ENCODE assay signal across 18 cellular contexts in the genomic region with DNA sequence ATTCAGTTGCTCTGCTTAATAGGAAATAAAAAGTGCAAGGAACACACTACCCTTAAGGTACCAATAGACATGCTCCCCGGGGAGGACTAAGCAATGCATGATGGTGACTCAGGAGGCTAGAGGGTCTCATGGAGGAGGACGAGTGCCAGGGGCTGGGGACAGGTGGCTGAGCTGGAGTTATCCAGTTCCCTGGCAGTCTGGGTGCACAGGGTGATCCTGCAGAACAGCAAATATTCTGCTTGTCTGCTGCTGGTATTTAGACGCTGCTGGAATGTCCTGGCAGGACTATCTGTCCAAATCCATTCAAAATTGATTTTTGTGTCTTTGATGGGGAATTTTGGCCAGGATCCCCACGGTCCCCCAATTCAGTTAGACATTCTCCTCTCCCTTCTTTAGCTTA.
DNase-seq lines count a peak whose midpoint lies in the region; ATAC-seq and TF ChIP-seq lines count a peak whose summit lies in the region.
"Had no signal": no experiment of that assay in that cellular context is flagged by ENCODE, and none has a peak within 500 bp of the region (broad histone marks: within the 10 kb centered on the region; RNA-seq: fewer than 3 reads in every experiment).

No MANE protein-coding gene starts in this region.

- peak overlapping the region; percentile 79; the same call in 1 of the 2 replicates for H2AFZ ChIP-seq in SK-N-SH (ENCODE audit: low read depth)

- H3K36me3 ChIP-seq in SK-N-SH (replicated peaks in 1 of 2; ENCODE audit: control insufficient read depth in 1 of 2, insufficient read depth in 2 of 2, low read length in 1 of 2) (no peaks in the 10 kb centered on the region), ascending aorta (no peaks in the 10 kb centered on the region)

- H3K9me3 Mint-ChIP-seq in stimulated activated effector memory CD8-positive, alpha-beta T cell treated with anti-CD3 and anti-CD28 coated beads, Interleukin-12 subunit alpha, Interleukin-12 subunit beta, amount 100 ng/mL, for 72 hours: no peaks in the 10 kb centered on the region
- no peaks in the 10 kb centered on the region for H3K9me3 Mint-ChIP-seq in mesothelial cell of epicardium

- WGBS in SK-N-SH (ENCODE audit: low lambda C conversion rate): 74% methylated on average over 4 of the region's 4 CpGs

- no peaks in the 10 kb centered on the region for H3K27me3 Mint-ChIP-seq in mesothelial cell of epicardium (ENCODE audit: low read depth)

- H3K27ac ChIP-seq in SK-N-SH (ENCODE audit: low read depth in 2 of 2, low read length in 1 of 2) (peak overlapping the region in 1 of 2 experiments; percentile 48; a peak in 2 of 4 replicates), ascending aorta (peak overlapping the region; percentile 72 to 73)
- H3K27ac ChIP-seq: C4-2B had no signal

- no peaks in the 10 kb centered on the region for H3K4me1 Mint-ChIP-seq in stimulated activated effector memory CD8-positive, alpha-beta T cell treated with anti-CD3 and anti-CD28 coated beads, Interleukin-12 subunit alpha, Interleukin-12 subunit beta, amount 100 ng/mL, for 72 hours
- peaks cover 29% of the 10 kb centered on the region for H3K4me1 Mint-ChIP-seq in mesothelial cell of epicardium

- H3K27me3 ChIP-seq in SK-N-SH (ENCODE audit: insufficient read depth): no peaks in the 10 kb centered on the region
- H3K27me3 ChIP-seq in ascending aorta: no peaks in the 10 kb centered on the region

- H3K4me1 ChIP-seq in SK-N-SH (ENCODE audit: control insufficient read depth in 1 of 2, insufficient read depth in 2 of 2, low read depth in 1 of 2, low read length in 1 of 2): peaks cover 2 to 4% of the 10 kb centered on the region in 2 experiments; a peak in 2 of 4 replicates
- peaks cover 0 to 15% of the 10 kb centered on the region in 2 donors for H3K4me1 ChIP-seq in ascending aorta

- H3K27ac Mint-ChIP-seq in stimulated activated effector memory CD8-positive, alpha-beta T cell treated with anti-CD3 and anti-CD28 coated beads, Interleukin-12 subunit alpha, Interleukin-12 subunit beta, amount 100 ng/mL, for 72 hours: no peak overlapping the region
- H3K27ac Mint-ChIP-seq in mesothelial cell of epicardium: no peak overlapping the region

- no peak overlapping the region for H3K4me3 ChIP-seq in SK-N-SH (ENCODE audit: low read depth in 2 of 2, low read length in 1 of 2)
- no peak overlapping the region for H3K4me3 ChIP-seq in ascending aorta

- TF ChIP-seq CTCF in SK-N-SH (IDR thresholded peaks at IDR 0.05) (no peak), ascending aorta (IDR thresholded peaks at IDR 0.05) (no peak), mesothelial cell of epicardium (IDR thresholded peaks at IDR 0.05; ENCODE audit: unreplicated experiment) (no peak)

- TF ChIP-seq RAD21 in SK-N-SH (IDR thresholded peaks at IDR 0.05; ENCODE audit: low read length): no peak

- H3K4me2 ChIP-seq in SK-N-SH: no peak overlapping the region

- ATAC-seq in stimulated activated effector memory CD8-positive, alpha-beta T cell treated with anti-CD3 and anti-CD28 coated beads, Interleukin-12 subunit alpha, Interleukin-12 subunit beta, amount 100 ng/mL, for 72 hours: peak; percentile 35

- H3F3A ChIP-seq in SK-N-SH (replicated peaks; ENCODE audit: insufficient read depth): peaks cover 22% of the 10 kb centered on the region

- H3K9me3 ChIP-seq in SK-N-SH (no peaks in the 10 kb centered on the region), ascending aorta (no peaks in the 10 kb centered on the region)

- TF ChIP-seq EP300 in SK-N-SH (IDR thresholded peaks at IDR 0.05; ENCODE audit: borderline replicate concordance in 1 of 2, low read depth in 1 of 2, low read length in 1 of 2): no peak

- CTCF ChIA-PET in SK-N-SH (lab: Yijun Ruan, JAX): no interaction called here

- H3K4me3 Mint-ChIP-seq in stimulated activated effector memory CD8-positive, alpha-beta T cell treated with anti-CD3 and anti-CD28 coated beads, Interleukin-12 subunit alpha, Interleukin-12 subunit beta, amount 100 ng/mL, for 72 hours: no peak overlapping the region
- no peak overlapping the region for H3K4me3 Mint-ChIP-seq in mesothelial cell of epicardium

- POLR2A ChIA-PET in SK-N-SH (lab: Yijun Ruan, JAX): no interaction called here

- no peaks in the 10 kb centered on the region for H4K20me1 ChIP-seq in SK-N-SH (ENCODE audit: insufficient read depth)

- H3K79me2 ChIP-seq in SK-N-SH (ENCODE audit: insufficient read depth): no peaks in the 10 kb centered on the region

- intact Hi-C loops in ascending aorta (cut with DNase I): no loop called here

- H3K36me3 Mint-ChIP-seq in stimulated activated effector memory CD8-positive, alpha-beta T cell treated with anti-CD3 and anti-CD28 coated beads, Interleukin-12 subunit alpha, Interleukin-12 subunit beta, amount 100 ng/mL, for 72 hours: no peaks in the 10 kb centered on the region
- H3K36me3 Mint-ChIP-seq in mesothelial cell of epicardium: no peaks in the 10 kb centered on the region

- DNase-seq in SK-N-SH (no peak), ascending aorta (ENCODE audit: low spot score in 2 of 2) (no peak), myocyte (ENCODE audit: low read depth) (peak; percentile 27), NCI-H446 treated with DMSO at 0.1 percent for 48 hours (lab: John Stamatoyannopoulos, UW) (no peak), mesothelial cell of epicardium (ENCODE audit: low spot score in 2 of 2, unreplicated experiment in 2 of 2) (no peak)
- DNase-seq in stimulated activated effector memory CD8-positive, alpha-beta T cell treated with anti-CD3 and anti-CD28 coated beads, Interleukin-12 subunit alpha, Interleukin-12 subunit beta, amount 100 ng/mL, for 72 hours (ENCODE audit: low spot score in 2 of 2): no peak
- DNase-seq in stimulated activated CD4-positive, alpha-beta T cell treated with anti-CD3 and anti-CD28 coated beads, Interleukin-4, amount 100 ng/mL, for 4 hours: no peak
- DNase-seq: ACHN, GOT3, MM.1S, NCI-H1092, NCI-H1436 treated with DMSO at 0.1 percent for 48 hours, NCI-H2029 treated with DMSO at 0.1 percent for 48 hours, NCI-H2171 treated with DMSO at 0.1 percent for 48 hours, NCI-H446, OCI-M1, SHP77 had no signal

- no peak overlapping the region for H3K9ac ChIP-seq in SK-N-SH

- no peaks in the 10 kb centered on the region for H3K9me2 ChIP-seq in SK-N-SH

TF ChIP-seq in SK-N-SH, 30 proteins besides CTCF, POLR2A, EP300 and RAD21 (continues in another document):
- no peak for TF ChIP-seq SMC3 (IDR thresholded peaks at IDR 0.05; ENCODE audit: low read depth, low read length)
- TF ChIP-seq GABPA (IDR thresholded peaks at IDR 0.05; ENCODE audit: low read depth): no peak
- TF ChIP-seq CHD2 (IDR thresholded peaks at IDR 0.05; ENCODE audit: low read length, partially characterized antibody): no peak
- TF ChIP-seq, protein P1, sequence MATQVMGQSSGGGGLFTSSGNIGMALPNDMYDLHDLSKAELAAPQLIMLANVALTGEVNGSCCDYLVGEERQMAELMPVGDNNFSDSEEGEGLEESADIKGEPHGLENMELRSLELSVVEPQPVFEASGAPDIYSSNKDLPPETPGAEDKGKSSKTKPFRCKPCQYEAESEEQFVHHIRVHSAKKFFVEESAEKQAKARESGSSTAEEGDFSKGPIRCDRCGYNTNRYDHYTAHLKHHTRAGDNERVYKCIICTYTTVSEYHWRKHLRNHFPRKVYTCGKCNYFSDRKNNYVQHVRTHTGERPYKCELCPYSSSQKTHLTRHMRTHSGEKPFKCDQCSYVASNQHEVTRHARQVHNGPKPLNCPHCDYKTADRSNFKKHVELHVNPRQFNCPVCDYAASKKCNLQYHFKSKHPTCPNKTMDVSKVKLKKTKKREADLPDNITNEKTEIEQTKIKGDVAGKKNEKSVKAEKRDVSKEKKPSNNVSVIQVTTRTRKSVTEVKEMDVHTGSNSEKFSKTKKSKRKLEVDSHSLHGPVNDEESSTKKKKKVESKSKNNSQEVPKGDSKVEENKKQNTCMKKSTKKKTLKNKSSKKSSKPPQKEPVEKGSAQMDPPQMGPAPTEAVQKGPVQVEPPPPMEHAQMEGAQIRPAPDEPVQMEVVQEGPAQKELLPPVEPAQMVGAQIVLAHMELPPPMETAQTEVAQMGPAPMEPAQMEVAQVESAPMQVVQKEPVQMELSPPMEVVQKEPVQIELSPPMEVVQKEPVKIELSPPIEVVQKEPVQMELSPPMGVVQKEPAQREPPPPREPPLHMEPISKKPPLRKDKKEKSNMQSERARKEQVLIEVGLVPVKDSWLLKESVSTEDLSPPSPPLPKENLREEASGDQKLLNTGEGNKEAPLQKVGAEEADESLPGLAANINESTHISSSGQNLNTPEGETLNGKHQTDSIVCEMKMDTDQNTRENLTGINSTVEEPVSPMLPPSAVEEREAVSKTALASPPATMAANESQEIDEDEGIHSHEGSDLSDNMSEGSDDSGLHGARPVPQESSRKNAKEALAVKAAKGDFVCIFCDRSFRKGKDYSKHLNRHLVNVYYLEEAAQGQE (IDR thresholded peaks at IDR 0.05; ENCODE audit: low read depth, low read length): no peak
- no peak for TF ChIP-seq RFX5 (IDR thresholded peaks at IDR 0.05; ENCODE audit: low read length)
- TF ChIP-seq MXI1 (IDR thresholded peaks at IDR 0.05; ENCODE audit: low read depth, low read length): no peak
- no peak for TF ChIP-seq FOXJ3 (CRISPR knock-in tag; IDR thresholded peaks at IDR 0.05)
- TF ChIP-seq, protein P2, sequence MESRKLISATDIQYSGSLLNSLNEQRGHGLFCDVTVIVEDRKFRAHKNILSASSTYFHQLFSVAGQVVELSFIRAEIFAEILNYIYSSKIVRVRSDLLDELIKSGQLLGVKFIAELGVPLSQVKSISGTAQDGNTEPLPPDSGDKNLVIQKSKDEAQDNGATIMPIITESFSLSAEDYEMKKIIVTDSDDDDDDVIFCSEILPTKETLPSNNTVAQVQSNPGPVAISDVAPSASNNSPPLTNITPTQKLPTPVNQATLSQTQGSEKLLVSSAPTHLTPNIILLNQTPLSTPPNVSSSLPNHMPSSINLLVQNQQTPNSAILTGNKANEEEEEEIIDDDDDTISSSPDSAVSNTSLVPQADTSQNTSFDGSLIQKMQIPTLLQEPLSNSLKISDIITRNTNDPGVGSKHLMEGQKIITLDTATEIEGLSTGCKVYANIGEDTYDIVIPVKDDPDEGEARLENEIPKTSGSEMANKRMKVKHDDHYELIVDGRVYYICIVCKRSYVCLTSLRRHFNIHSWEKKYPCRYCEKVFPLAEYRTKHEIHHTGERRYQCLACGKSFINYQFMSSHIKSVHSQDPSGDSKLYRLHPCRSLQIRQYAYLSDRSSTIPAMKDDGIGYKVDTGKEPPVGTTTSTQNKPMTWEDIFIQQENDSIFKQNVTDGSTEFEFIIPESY (IDR thresholded peaks at IDR 0.05; ENCODE audit: borderline replicate concordance, low read depth): no peak
- TF ChIP-seq ELF1 (IDR thresholded peaks at IDR 0.05): no peak
- TF ChIP-seq NFIC (IDR thresholded peaks at IDR 0.05; ENCODE audit: borderline replicate concordance): no peak
- TF ChIP-seq SIN3A (IDR thresholded peaks at IDR 0.05; ENCODE audit: borderline replicate concordance, low read depth, low read length): no peak
- TF ChIP-seq TCF12 (IDR thresholded peaks at IDR 0.05): no peak
- no peak for TF ChIP-seq NRF1 (IDR thresholded peaks at IDR 0.05; ENCODE audit: low read depth, low read length)
- no peak for TF ChIP-seq RCOR1 (IDR thresholded peaks at IDR 0.05; ENCODE audit: low read length)
- no peak for TF ChIP-seq POLR2AphosphoS5 (IDR thresholded peaks at IDR 0.05; ENCODE audit: low read depth, low read length)
